Comparison of ENCODE assay signal across 11 cellular contexts in genomic region chr1:199273837-199274379, GRCh38.
DNase-seq lines count a peak whose midpoint lies in the region; ATAC-seq and TF ChIP-seq lines count a peak whose summit lies in the region.
"Had no signal": no experiment of that assay in that cellular context is flagged by ENCODE, and none has a peak within 500 bp of the region (broad histone marks: within the 10 kb centered on the region; RNA-seq: fewer than 3 reads in every experiment).

No MANE protein-coding gene starts in this region.

- H3K27me3 ChIP-seq in brain microvascular endothelial cell (replicated peaks): no peaks in the 10 kb centered on the region
- H3K27me3 ChIP-seq in spleen (replicated peaks in 1 of 7): no peaks in the 10 kb centered on the region

- H3K27ac ChIP-seq in brain microvascular endothelial cell: no peak overlapping the region
- no peak overlapping the region for H3K27ac ChIP-seq in spleen

- no peaks in the 10 kb centered on the region for H3K9me3 ChIP-seq in spleen

- no peaks in the 10 kb centered on the region for H3K36me3 ChIP-seq in brain microvascular endothelial cell (replicated peaks)
- no peaks in the 10 kb centered on the region for H3K36me3 ChIP-seq in spleen

- intact Hi-C loops in Calu3 (cut with micrococcal nuclease; ENCODE audit: unreplicated experiment): loop anchor here (2.0 kb wide), 1 partner anchor 189 kb away; no protein-coding TSS in a partner anchor
- intact Hi-C loops in spleen (cut with DNase I; ENCODE audit: low total_unique reads): no loop called here

- no peaks in the 10 kb centered on the region for H3K27me3 Mint-ChIP-seq in Calu3 (ENCODE audit: unreplicated experiment)
- H3K27me3 Mint-ChIP-seq in progenitor cell of endocrine pancreas: no peaks in the 10 kb centered on the region

- H3K27ac Mint-ChIP-seq in Calu3 (ENCODE audit: unreplicated experiment) (peak overlapping the region; percentile 29), progenitor cell of endocrine pancreas (no peak overlapping the region)
- H3K27ac Mint-ChIP-seq: activated CD8-positive, alpha-beta T cell treated with anti-CD3 and anti-CD28 coated beads for 36 hours; CD4-positive, CD25-positive, alpha-beta regulatory T cell had no signal

- peaks cover 40% of the 10 kb centered on the region for H3K4me1 Mint-ChIP-seq in Calu3 (ENCODE audit: low read depth, unreplicated experiment)
- H3K4me1 Mint-ChIP-seq in progenitor cell of endocrine pancreas (ENCODE audit: low read depth): peaks cover 5% of the 10 kb centered on the region
- H3K4me1 Mint-ChIP-seq: CD4-positive, CD25-positive, alpha-beta regulatory T cell had no signal

- H3K4me3 ChIP-seq in brain microvascular endothelial cell (ENCODE audit: low read depth, low read length): no peak overlapping the region
- H3K4me3 ChIP-seq in spleen: no peak overlapping the region

- H3K4me3 Mint-ChIP-seq in Calu3 (ENCODE audit: low read depth, unreplicated experiment) (peak overlapping the region; percentile 12), progenitor cell of endocrine pancreas (ENCODE audit: low read depth) (no peak overlapping the region)
- H3K4me3 Mint-ChIP-seq: activated CD8-positive, alpha-beta T cell treated with anti-CD3 and anti-CD28 coated beads for 36 hours; CD4-positive, CD25-positive, alpha-beta regulatory T cell had no signal

- TF ChIP-seq POLR2A in spleen (IDR thresholded peaks at IDR 0.05): no peak

- WGBS in spleen, 5 donors: 50 to 65% (median 59%) methylated on average over 2 of the region's 2 CpGs

- BruUV-seq in Calu3 (replicated peaks; lab: Mats Ljungman, UMichigan): no TSS peak

- H3K4me1 ChIP-seq in spleen: peaks cover 0 to 11% (median 0%) of the 10 kb centered on the region in 6 donors

- DNase-seq in Calu3 (peak; percentile 33), HT1080 (ENCODE audit: low read depth) (peak; percentile 76), UCSD-AML1 (lab: John Stamatoyannopoulos, UW; ENCODE audit: unreplicated experiment) (peak; percentile 5), kidney glomerular epithelial cell (lab: John Stamatoyannopoulos, UW) (peak; percentile 39), progenitor cell of endocrine pancreas (ENCODE audit: low spot score, unreplicated experiment) (no peak), brain microvascular endothelial cell (no peak), spleen (no peak)
- DNase-seq: activated CD8-positive, alpha-beta T cell treated with anti-CD3 and anti-CD28 coated beads for 36 hours; CD4-positive, CD25-positive, alpha-beta regulatory T cell; effector CD4-positive, alpha-beta T cell had no signal

- TF ChIP-seq CTCF in Calu3 (IDR thresholded peaks at IDR 0.05; ENCODE audit: unreplicated experiment) (no peak), progenitor cell of endocrine pancreas (IDR thresholded peaks at IDR 0.05; ENCODE audit: unreplicated experiment) (no peak), brain microvascular endothelial cell (IDR thresholded peaks at IDR 0.05; ENCODE audit: low read depth, low read length, missing control alignments) (no peak), spleen (IDR thresholded peaks at IDR 0.05 in 8 of 11, conservative IDR thresholded peaks at IDR 0.05 in 3 of 11) (no peak)

- in situ Hi-C loops in brain microvascular endothelial cell (cut with HindIII; ENCODE audit: low pct_ligation_motif_present, low sequenced_read_pairs): no loop called here

- peaks cover 8% of the 10 kb centered on the region for H3K36me3 Mint-ChIP-seq in Calu3 (ENCODE audit: insufficient read depth, unreplicated experiment)
- H3K36me3 Mint-ChIP-seq in progenitor cell of endocrine pancreas (ENCODE audit: insufficient read depth): no peaks in the 10 kb centered on the region
- H3K36me3 Mint-ChIP-seq: CD4-positive, CD25-positive, alpha-beta regulatory T cell had no signal

- ATAC-seq in HG02678 (IDR thresholded peaks at IDR 0.05; ENCODE audit: unreplicated experiment): no peak
- ATAC-seq: activated CD8-positive, alpha-beta T cell treated with anti-CD3 and anti-CD28 coated beads for 36 hours had no signal

- peaks cover 5% of the 10 kb centered on the region for H3K9me3 Mint-ChIP-seq in Calu3 (ENCODE audit: low read depth, unreplicated experiment)
- H3K9me3 Mint-ChIP-seq in progenitor cell of endocrine pancreas (ENCODE audit: low read depth): peaks cover 3% of the 10 kb centered on the region

- CTCF ChIA-PET in Calu3 (lab: Charles Lee): interaction anchor here (1.0 to 1.4 kb wide), 2 partner anchors 31 to 190 kb away, joined by 3 to 5 read pairs; no protein-coding TSS in a partner anchor

Comparison
In these comparisons a context has a peak if more than half of its experiments do, and no peak if none do; other contexts are left out.
1. DNase-seq: peak in Calu3 (single experiment), HT1080 (single experiment), UCSD-AML1 (single experiment) and kidney glomerular epithelial cell (single experiment); none in progenitor cell of endocrine pancreas (single experiment), brain microvascular endothelial cell (single experiment) and spleen (single experiment).